14 cellular contexts compared by ENCODE assay signal in the genomic region with DNA sequence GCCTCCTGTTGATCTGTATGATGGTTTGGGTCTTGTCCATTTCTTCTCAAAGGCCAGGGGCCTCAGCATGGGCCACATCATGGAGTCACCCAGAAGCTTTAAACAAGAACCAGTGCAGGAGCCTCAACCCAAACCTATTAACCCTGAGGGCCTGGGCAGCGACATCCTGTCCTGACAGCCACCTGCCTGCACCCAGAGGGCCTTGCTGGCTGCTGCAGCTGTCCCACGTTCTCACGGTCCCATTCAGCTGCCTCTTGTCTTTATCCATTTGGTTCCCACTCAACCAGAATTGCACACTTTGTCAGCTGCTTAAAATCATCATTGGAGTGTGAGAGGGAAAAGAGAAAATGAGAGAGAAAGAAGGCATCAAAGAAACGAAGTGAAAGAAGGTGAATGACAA. TPM values are rescaled to one million over a fixed set of nuclear protein-coding genes. Genes with fewer than 3 reads are reported as not detected.
"Had no signal": no experiment of that assay in that cellular context is flagged by ENCODE, and none has a peak within 500 bp of the region (broad histone marks: within the 10 kb centered on the region; RNA-seq: fewer than 3 reads in every experiment).

No MANE protein-coding gene starts in this region.

- H3K4me1 ChIP-seq: adrenal gland, gastroesophageal sphincter, parathyroid adenoma, tibial artery, uterus had no signal

- H3K4me3 ChIP-seq: adrenal gland, gastroesophageal sphincter, tibial artery, uterus had no signal

- H3K36me3 ChIP-seq: adrenal gland, gastroesophageal sphincter, tibial artery, uterus had no signal

- H3K79me2 ChIP-seq: parathyroid adenoma had no signal

- H3K9ac ChIP-seq: parathyroid adenoma had no signal

- H3K4me1 Mint-ChIP-seq: activated naive CD4-positive, alpha-beta T cell treated with anti-CD3 and anti-CD28 coated beads, Interleukin-2, amount 10 ng/mL, durations not matched to agents 7 days and 5 days; activated T-helper 17 cell treated with anti-CD3 and anti-CD28 coated beads, Interleukin-2, amount 50 U/mL, for 72 hours had no signal

- H2AFZ ChIP-seq: parathyroid adenoma had no signal

- H3K27me3 ChIP-seq: adrenal gland, uterus had no signal

- H3K4me3 Mint-ChIP-seq: activated naive CD4-positive, alpha-beta T cell treated with anti-CD3 and anti-CD28 coated beads, Interleukin-2, amount 10 ng/mL, durations not matched to agents 7 days and 5 days; activated T-helper 17 cell treated with anti-CD3 and anti-CD28 coated beads, Interleukin-2, amount 50 U/mL, for 72 hours; effector memory CD8-positive, alpha-beta T cell had no signal

- H3K36me3 Mint-ChIP-seq: activated naive CD4-positive, alpha-beta T cell treated with anti-CD3 and anti-CD28 coated beads, Interleukin-2, amount 10 ng/mL, durations not matched to agents 7 days and 5 days had no signal

- DNase-seq: activated CD4-positive, alpha-beta T cell treated with anti-CD3 and anti-CD28 coated beads for 4 hours; activated naive CD4-positive, alpha-beta T cell treated with anti-CD3 and anti-CD28 coated beads, Interleukin-2, amount 10 ng/mL, durations not matched to agents 7 days and 5 days; activated T-cell treated with anti-CD3 and anti-CD28 coated beads for 4 hours; adrenal gland; effector memory CD8-positive, alpha-beta T cell; left ventricle myocardium superior; mesendoderm; small intestine; uterus had no signal

- H3K27me3 Mint-ChIP-seq: effector memory CD8-positive, alpha-beta T cell had no signal

- H3K9me3 Mint-ChIP-seq: activated naive CD4-positive, alpha-beta T cell treated with anti-CD3 and anti-CD28 coated beads, Interleukin-2, amount 10 ng/mL, durations not matched to agents 7 days and 5 days; activated T-helper 17 cell treated with anti-CD3 and anti-CD28 coated beads, Interleukin-2, amount 50 U/mL, for 72 hours; effector memory CD8-positive, alpha-beta T cell had no signal

- H3K9me3 ChIP-seq: adrenal gland, gastroesophageal sphincter, tibial artery, uterus had no signal

- H3K27ac Mint-ChIP-seq: activated naive CD4-positive, alpha-beta T cell treated with anti-CD3 and anti-CD28 coated beads, Interleukin-2, amount 10 ng/mL, durations not matched to agents 7 days and 5 days; activated T-helper 17 cell treated with anti-CD3 and anti-CD28 coated beads, Interleukin-2, amount 50 U/mL, for 72 hours; effector memory CD8-positive, alpha-beta T cell had no signal

- ATAC-seq: activated T-helper 17 cell treated with anti-CD3 and anti-CD28 coated beads, Interleukin-2, amount 50 U/mL, for 72 hours; effector memory CD8-positive, alpha-beta T cell; gastroesophageal sphincter; left ventricle myocardium superior had no signal

- H3K27ac ChIP-seq: adrenal gland, gastroesophageal sphincter, parathyroid adenoma, tibial artery, uterus had no signal

RNA-seq across cellular contexts. Expression of gene C4orf50, which starts 21.6 kb away (rescaled TPM):
- total RNA-seq: epithelial cell of proximal tubule had no signal
